4 cellular contexts compared by ENCODE assay signal in the genomic region with DNA sequence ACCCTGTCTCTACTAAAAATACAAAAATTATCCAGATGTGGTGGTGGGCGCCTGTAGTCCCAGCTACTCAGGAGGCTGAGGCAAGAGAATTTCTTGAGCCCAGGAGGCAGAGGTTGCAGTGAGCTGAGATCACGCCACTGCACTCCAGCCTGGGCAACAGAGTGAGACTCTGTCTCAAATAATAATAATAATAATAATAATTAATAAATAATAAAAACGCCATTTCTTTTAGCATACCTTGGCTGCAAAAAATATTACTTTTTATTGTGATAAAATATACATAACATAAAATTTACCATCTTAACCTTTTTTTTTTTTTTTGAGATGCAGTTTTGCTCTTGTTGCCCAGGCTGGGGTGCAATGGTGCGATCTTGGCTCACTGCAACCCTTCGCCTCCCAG. TPM values are rescaled to one million over a fixed set of nuclear protein-coding genes. Genes with fewer than 3 reads are reported as not detected.
"Had no signal": no experiment of that assay in that cellular context is flagged by ENCODE, and none has a peak within 500 bp of the region (broad histone marks: within the 10 kb centered on the region; RNA-seq: fewer than 3 reads in every experiment).

No MANE protein-coding gene starts in this region.

RNA-seq across cellular contexts. Expression of a gene that starts 39.8 kb away (rescaled TPM):
- total RNA-seq: PC-3, RPMI7951, SJSA1, SK-MEL-5 had no signal
